Comparison of ENCODE assay signal across 8 cellular contexts in the genomic region with DNA sequence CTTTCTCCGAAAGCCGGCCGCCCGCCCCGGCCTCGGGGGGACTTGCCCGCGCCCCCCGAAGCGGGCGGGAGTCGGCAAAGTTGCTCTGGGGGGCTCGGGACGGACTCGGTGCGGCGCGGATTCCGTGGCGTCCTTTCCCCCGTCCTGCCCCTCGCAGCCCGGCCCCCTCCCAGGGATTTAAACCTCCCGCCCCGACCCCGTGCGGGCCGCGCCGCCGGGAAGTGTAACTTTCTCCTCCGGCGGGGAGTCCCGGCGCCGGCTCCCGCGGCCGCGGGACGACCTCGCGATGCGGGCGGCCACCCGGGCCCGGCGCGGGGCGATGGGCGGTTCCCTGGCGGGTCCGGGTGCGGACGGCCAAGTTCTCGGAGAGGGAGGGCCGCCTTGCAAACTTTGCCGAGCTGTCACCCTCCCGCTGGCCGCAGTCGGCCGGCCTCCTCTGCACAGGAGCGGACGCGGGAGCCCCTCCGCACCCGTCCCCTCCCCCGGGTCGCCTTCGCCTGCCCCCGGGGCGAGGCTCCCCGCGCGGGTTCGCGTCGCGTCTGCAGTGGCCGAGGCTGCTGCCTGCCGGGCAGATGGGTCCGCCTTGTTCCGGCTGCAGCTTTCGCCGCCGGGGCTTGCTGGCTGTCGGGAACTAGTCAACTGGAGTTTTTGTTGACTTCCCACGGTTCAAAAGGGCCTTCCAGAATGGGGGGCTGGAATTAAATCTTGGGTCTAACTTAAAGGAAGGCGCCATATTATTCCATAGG. TPM values are rescaled to one million over a fixed set of nuclear protein-coding genes. Genes with fewer than 3 reads are reported as not detected.
DNase-seq lines count a peak whose midpoint lies in the region; ATAC-seq and TF ChIP-seq lines count a peak whose summit lies in the region.

No MANE protein-coding gene starts in this region.

- peak overlapping the region; percentile 50 for H2AFZ ChIP-seq in parathyroid adenoma

- peak overlapping the region; percentile 80 for H3K4me2 ChIP-seq in parathyroid adenoma (ENCODE audit: low read length)

- H3K4me1 ChIP-seq in parathyroid adenoma, result no peaks in the 10 kb centered on the region

- intact Hi-C loops in Right ventricle myocardium inferior (cut with DNase I), result loop anchor here (2.0 to 5.0 kb wide), 5 partner anchors 41 to 341 kb away; a partner anchor contains a TSS

- H3K79me2 ChIP-seq in parathyroid adenoma, result peaks cover 16% of the 10 kb centered on the region

- no peak for TF ChIP-seq POLR2A in NB4 (IDR thresholded peaks at IDR 0.05; ENCODE audit: extremely low read depth, insufficient read length)

- peak; percentile 72 for DNase-seq in GM03348 (ENCODE audit: low spot score)
- peak; percentile 47 for DNase-seq in NB4 (ENCODE audit: low read depth)
- DNase-seq in activated gamma-delta T cell treated with Interleukin-2 at 50 U/mL for 16 hours, result peak; percentile 16
- DNase-seq in Right ventricle myocardium inferior (ENCODE audit: missing footprints), result peak; percentile 85
- DNase-seq in OCI-M2 (lab: John Stamatoyannopoulos, UW; ENCODE audit: unreplicated experiment), result no peak

- no peak for ATAC-seq in Right ventricle myocardium inferior
- ATAC-seq in HG03442 (IDR thresholded peaks at IDR 0.05; ENCODE audit: unreplicated experiment), result no peak
- ATAC-seq in HG03469 (IDR thresholded peaks at IDR 0.05; ENCODE audit: unreplicated experiment), result no peak

- H3K27ac ChIP-seq in parathyroid adenoma, result peak overlapping the region; percentile 93

- H3K4me3 ChIP-seq in NB4 (ENCODE audit: low read depth, low read length) (peak overlapping the region; percentile 62), parathyroid adenoma (ENCODE audit: low read depth, low read length) (peak overlapping the region; percentile 94)

- H3K36me3 ChIP-seq in parathyroid adenoma (ENCODE audit: control insufficient read depth, insufficient read depth, low read length), result peaks cover 11% of the 10 kb centered on the region

- H3K27me3 ChIP-seq in parathyroid adenoma (ENCODE audit: control insufficient read depth, insufficient read depth, low read length), result no peaks in the 10 kb centered on the region

- TF ChIP-seq CTCF in NB4 (IDR thresholded peaks at IDR 0.05; ENCODE audit: low read depth, low read length) (no peak), parathyroid adenoma (IDR thresholded peaks at IDR 0.05) (no peak)

- H3K9ac ChIP-seq in parathyroid adenoma, result peak overlapping the region; percentile 46

- H3K9me3 ChIP-seq in parathyroid adenoma (ENCODE audit: control insufficient read depth, low read length), result no peaks in the 10 kb centered on the region

RNA-seq across cellular contexts. Expression of a gene that starts 0.8 kb away (rescaled TPM):
- total RNA-seq in Right ventricle myocardium inferior, result 49.4 TPM

RNA-seq across cellular contexts. Expression of a gene that starts 40.9 kb away (rescaled TPM):
- total RNA-seq in Right ventricle myocardium inferior, result 122 TPM
